ENCODE assay signal across 1 cellular context in the genomic region with DNA sequence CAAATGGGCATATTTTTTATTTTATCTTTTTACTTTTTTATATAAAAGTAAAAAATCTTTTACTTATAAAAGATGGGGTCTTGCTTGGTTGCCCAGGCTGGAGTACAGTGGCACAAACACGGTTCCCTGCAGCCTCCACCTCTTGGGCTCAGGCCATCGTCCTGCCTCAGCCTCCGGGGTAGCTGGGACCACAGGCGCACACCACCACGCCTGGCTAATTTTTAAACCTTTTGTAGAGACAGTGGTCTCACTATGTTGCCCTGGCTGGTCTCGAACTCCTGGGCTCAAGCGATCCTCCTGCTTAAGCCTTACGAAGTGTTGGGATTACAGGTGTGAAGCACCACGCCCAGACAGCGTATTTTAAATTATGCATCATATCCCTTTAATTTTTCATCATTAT.
TF ChIP-seq lines count a peak whose summit lies in the region.

No MANE protein-coding gene starts in this region.

TF ChIP-seq in endothelial cell of umbilical vein, 7 proteins besides CTCF, POLR2A, EP300 and RAD21:
- TF ChIP-seq, protein P1, sequence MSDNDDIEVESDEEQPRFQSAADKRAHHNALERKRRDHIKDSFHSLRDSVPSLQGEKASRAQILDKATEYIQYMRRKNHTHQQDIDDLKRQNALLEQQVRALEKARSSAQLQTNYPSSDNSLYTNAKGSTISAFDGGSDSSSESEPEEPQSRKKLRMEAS (IDR thresholded peaks at IDR 0.05; ENCODE audit: insufficient read depth, insufficient read length) = no peak
- TF ChIP-seq MYC (IDR thresholded peaks at IDR 0.05; ENCODE audit: low read depth, low read length) = no peak
- TF ChIP-seq GATA2 (IDR thresholded peaks at IDR 0.05; ENCODE audit: insufficient read depth, insufficient read length, low read depth, low read length) = no peak
- TF ChIP-seq POLR2AphosphoS5 (IDR thresholded peaks at IDR 0.05; ENCODE audit: insufficient read depth, low read depth, low read length) = no peak
- TF ChIP-seq JUN (IDR thresholded peaks at IDR 0.05; ENCODE audit: borderline replicate concordance, insufficient read depth, insufficient read length, low read depth) = no peak
- no peak for TF ChIP-seq EZH2 (IDR thresholded peaks at IDR 0.05; ENCODE audit: borderline replicate concordance, low read depth, low read length, severe bottlenecking)
- TF ChIP-seq FOS (IDR thresholded peaks at IDR 0.05; ENCODE audit: borderline replicate concordance, insufficient read depth, low read length) = no peak
